Comparison of ENCODE assay signal across 8 cellular contexts in the genomic region with DNA sequence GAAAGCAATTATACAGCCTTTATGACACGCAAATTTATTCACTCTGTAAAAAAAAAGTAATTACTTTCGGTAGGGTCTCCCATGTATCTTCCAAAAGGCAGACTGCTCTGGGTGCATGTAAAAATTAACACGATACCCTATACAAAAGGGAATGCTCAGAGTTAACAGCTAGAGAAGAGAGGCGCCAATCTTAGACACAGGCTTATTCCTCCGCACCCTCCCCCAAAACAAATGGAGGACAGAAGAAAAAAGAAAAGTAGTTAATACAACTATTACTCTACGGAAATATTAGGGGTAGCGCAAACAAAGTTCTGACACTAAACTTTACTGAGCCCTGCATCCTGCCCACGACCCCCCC. TPM values are rescaled to one million over a fixed set of nuclear protein-coding genes. Genes with fewer than 3 reads are reported as not detected.
DNase-seq lines count a peak whose midpoint lies in the region; ATAC-seq and TF ChIP-seq lines count a peak whose summit lies in the region.

No MANE protein-coding gene starts in this region.

- intact Hi-C loops in CD4-positive, alpha-beta T cell (cut with DNase I, micrococcal nuclease), result loop anchor here (1.0 to 10.0 kb wide), 6 partner anchors 21 to 944 kb away; a partner anchor contains a TSS
- intact Hi-C loops in prostate gland (cut with DNase I), result no loop called here

- POLR2A ChIA-PET in CD4-positive, alpha-beta T cell (lab: Charles Lee), result interaction anchor here (0.6 to 3.7 kb wide), 9 partner anchors 9 to 945 kb away, joined by 3 to 54 read pairs (median 4); a partner anchor contains a TSS
- POLR2A ChIA-PET in RWPE1 (lab: Yijun Ruan, JAX; ENCODE audit: low non-redundant PET), result no interaction called here

- peak overlapping the region; percentile 100 for H3K4me3 Mint-ChIP-seq in CD4-positive, alpha-beta T cell

- TF ChIP-seq POLR2A in prostate gland (IDR thresholded peaks at IDR 0.05) (no peak), erythroblast (IDR thresholded peaks at IDR 0.05; ENCODE audit: low read length) (no peak)

- peak overlapping the region; percentile 98 for H3K27ac ChIP-seq in CD4-positive, alpha-beta T cell (ENCODE audit: low read depth, low read length)
- H3K27ac ChIP-seq in RWPE1 (peak overlapping the region; percentile 86), prostate gland (peak overlapping the region; percentile 93 to 94)

- H3K27me3 ChIP-seq in CD4-positive, alpha-beta T cell (ENCODE audit: control insufficient read depth, insufficient read depth, low read length), result no peaks in the 10 kb centered on the region
- H3K27me3 ChIP-seq in prostate gland (replicated peaks; ENCODE audit: insufficient read depth), result no peaks in the 10 kb centered on the region

- no peak for DNase-seq in CD4-positive, alpha-beta T cell
- no peak for DNase-seq in RWPE1 (ENCODE audit: low spot score)
- DNase-seq in fibroblast of the aortic adventitia (ENCODE audit: low read depth), result no peak
- DNase-seq in prostate gland (ENCODE audit: low spot score), result no peak
- no peak for DNase-seq in NAMALWA (ENCODE audit: low spot score)
- no peak for DNase-seq in AG08396 (ENCODE audit: low spot score)
- no peak for DNase-seq in erythroblast (lab: John Stamatoyannopoulos, UW)

- CTCF ChIA-PET in CD4-positive, alpha-beta T cell (lab: Charles Lee), result no interaction called here
- CTCF ChIA-PET in RWPE1 (lab: Yijun Ruan, JAX), result no interaction called here

- H3K36me3 Mint-ChIP-seq in CD4-positive, alpha-beta T cell (ENCODE audit: low read depth), result peaks cover 30% of the 10 kb centered on the region

- no peaks in the 10 kb centered on the region for H3K9me3 ChIP-seq in CD4-positive, alpha-beta T cell (ENCODE audit: control insufficient read depth, low read length)
- no peaks in the 10 kb centered on the region for H3K9me3 ChIP-seq in prostate gland

- peaks cover 46% of the 10 kb centered on the region for H3K4me1 Mint-ChIP-seq in CD4-positive, alpha-beta T cell (ENCODE audit: low read depth)

- H3K4me1 ChIP-seq in prostate gland (replicated peaks), result peaks cover 2% of the 10 kb centered on the region

- ATAC-seq in CD4-positive, alpha-beta T cell (ENCODE audit: poor library complexity), result no peak
- ATAC-seq in GM21723 (IDR thresholded peaks at IDR 0.05; ENCODE audit: unreplicated experiment), result peak; percentile 27

- under 1% methylated on average over 8 of the region's 8 CpGs for WGBS in prostate gland

- TF ChIP-seq CTCF in CD4-positive, alpha-beta T cell (IDR thresholded peaks at IDR 0.05), result no peak
- TF ChIP-seq CTCF in RWPE1 (conservative IDR thresholded peaks at IDR 0.05; ENCODE audit: low read depth) (no peak), fibroblast of the aortic adventitia (IDR thresholded peaks at IDR 0.05; ENCODE audit: insufficient read depth, low read length) (no peak), prostate gland (IDR thresholded peaks at IDR 0.05) (no peak)

- peak overlapping the region; percentile 84 for H3K4me3 ChIP-seq in fibroblast of the aortic adventitia (ENCODE audit: low read depth, low read length)
- peak overlapping the region; percentile 83 to 85 for H3K4me3 ChIP-seq in prostate gland

- no peaks in the 10 kb centered on the region for H3K36me3 ChIP-seq in prostate gland

- no peaks in the 10 kb centered on the region for H3K9me3 Mint-ChIP-seq in CD4-positive, alpha-beta T cell

- peak overlapping the region; percentile 100 for H3K27ac Mint-ChIP-seq in CD4-positive, alpha-beta T cell

- no peaks in the 10 kb centered on the region for H3K27me3 Mint-ChIP-seq in CD4-positive, alpha-beta T cell

RNA-seq across cellular contexts. Expression of a gene that starts 0.4 kb away (rescaled TPM):
- 10 to 100 TPM; 22.1 TPM for total RNA-seq in CD4-positive, alpha-beta T cell
- total RNA-seq in fibroblast of the aortic adventitia (ENCODE audit: low replicate concordance) (28.0 and 36.2 TPM in 2 replicates), prostate gland (10 to 100 TPM; 21.2 to 32.5 TPM)

RNA-seq across cellular contexts. Expression of a gene that starts 41.7 kb away (rescaled TPM):
- not detected for total RNA-seq in CD4-positive, alpha-beta T cell
- not detected in 2 replicates for total RNA-seq in fibroblast of the aortic adventitia (ENCODE audit: low replicate concordance)
- 10 to 100 TPM in 1 of 2 donors, 1 to 10 TPM in 1; 4.9 to 23.3 TPM for total RNA-seq in prostate gland
